In the genomic region with DNA sequence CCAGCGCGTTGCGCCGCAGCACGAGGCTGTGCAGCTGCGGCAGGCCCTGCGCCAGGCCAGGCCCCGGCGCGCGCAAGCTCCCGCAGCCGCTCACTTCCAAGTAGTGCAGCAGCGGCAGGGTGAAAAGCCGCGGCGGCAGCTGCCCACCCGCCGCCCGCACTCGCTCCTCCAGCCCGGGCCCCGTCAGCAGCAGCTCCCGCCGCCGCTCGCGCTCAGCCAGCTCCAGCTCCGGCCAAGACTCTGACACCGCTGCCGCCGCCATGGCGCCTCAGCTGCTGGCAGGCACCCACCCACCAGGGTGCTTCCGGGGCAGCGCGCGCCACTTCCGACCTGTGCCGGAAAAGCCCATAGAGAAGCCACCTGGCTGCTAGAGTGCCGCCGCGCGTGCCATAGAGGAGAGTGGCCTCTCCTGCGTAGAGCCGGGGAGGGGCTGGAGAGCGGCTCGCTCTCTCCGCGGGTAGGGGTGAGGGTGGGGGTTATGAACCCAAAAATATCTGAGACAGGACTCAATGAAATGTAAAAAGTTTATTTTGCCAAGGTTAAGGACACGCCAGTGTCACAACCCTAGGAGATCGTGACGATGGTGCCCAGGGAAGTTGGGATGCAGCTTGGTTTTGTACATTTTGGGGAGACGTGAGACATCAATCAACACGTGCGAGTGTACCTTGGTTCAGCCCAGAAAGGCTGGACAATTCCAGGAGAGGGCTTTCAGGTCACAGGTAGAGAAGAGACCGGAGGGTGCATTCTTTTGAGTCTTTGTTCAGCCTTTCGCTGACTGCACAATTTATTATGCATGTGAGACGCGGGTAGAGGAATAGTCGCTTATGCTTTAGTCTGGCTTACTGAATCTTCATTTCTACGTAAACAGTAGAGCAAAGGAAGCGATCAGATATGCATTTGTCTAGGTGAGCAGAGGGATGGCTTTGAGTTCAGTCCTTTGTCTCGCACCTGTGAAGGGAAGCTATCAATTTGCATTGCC, we compare ENCODE assay signal across 1 cellular context.
TF ChIP-seq lines count a peak whose summit lies in the region.

A gene (minus strand): TSS at position 284 of the 979 bp plus-strand sequence. CDS start 22 bp downstream, at position 262.

TF ChIP-seq in HEK293, 187 proteins besides CTCF, POLR2A, EP300 and RAD21 (continued from another document and continues in another):
- TF ChIP-seq, protein P1, sequence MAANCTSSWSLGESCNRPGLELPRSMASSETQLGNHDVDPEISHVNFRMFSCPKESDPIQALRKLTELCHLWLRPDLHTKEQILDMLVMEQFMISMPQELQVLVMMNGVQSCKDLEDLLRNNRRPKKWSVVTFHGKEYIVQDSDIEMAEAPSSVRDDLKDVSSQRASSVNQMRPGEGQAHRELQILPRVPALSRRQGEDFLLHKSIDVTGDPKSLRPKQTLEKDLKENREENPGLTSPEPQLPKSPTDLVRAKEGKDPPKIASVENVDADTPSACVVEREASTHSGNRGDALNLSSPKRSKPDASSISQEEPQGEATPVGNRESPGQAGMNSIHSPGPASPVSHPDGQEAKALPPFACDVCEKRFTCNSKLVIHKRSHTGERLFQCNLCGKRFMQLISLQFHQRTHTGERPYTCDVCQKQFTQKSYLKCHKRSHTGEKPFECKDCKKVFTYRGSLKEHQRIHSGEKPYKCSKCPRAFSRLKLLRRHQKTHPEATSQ (tag by site-specific recombination; IDR thresholded peaks at IDR 0.05), result no peak
- TF ChIP-seq HOXD13 (CRISPR knock-in tag; IDR thresholded peaks at IDR 0.05; ENCODE audit: borderline replicate concordance) (no peak), ZNF157 (tag by site-specific recombination; IDR thresholded peaks at IDR 0.05) (no peak), ZNF37A (tag by site-specific recombination; IDR thresholded peaks at IDR 0.05) (no peak), ZNF140 (tag by site-specific recombination; IDR thresholded peaks at IDR 0.05) (no peak), ZNF23 (tag by site-specific recombination; IDR thresholded peaks at IDR 0.05; ENCODE audit: borderline replicate concordance) (no peak), IKZF3 (tag by site-specific recombination; IDR thresholded peaks at IDR 0.05) (no peak), ZNF585B (tag by site-specific recombination; IDR thresholded peaks at IDR 0.05) (no peak), YY1 (tag by site-specific recombination; IDR thresholded peaks at IDR 0.05) (peak; percentile 91), MEIS1 (CRISPR knock-in tag; IDR thresholded peaks at IDR 0.05; ENCODE audit: borderline replicate concordance) (no peak), ZNF558 (tag by site-specific recombination; IDR thresholded peaks at IDR 0.05) (no peak), ZNF626 (tag by site-specific recombination; IDR thresholded peaks at IDR 0.05) (no peak), ZFP69B (tag by site-specific recombination; IDR thresholded peaks at IDR 0.05) (0 out of 2 replicates have a peak, but pooled peaks have one; percentile 21), ZNF544 (tag by site-specific recombination; IDR thresholded peaks at IDR 0.05) (no peak), ZNF76 (tag by site-specific recombination; IDR thresholded peaks at IDR 0.05; ENCODE audit: borderline replicate concordance, low read depth) (peak; percentile 76; the same call in 1 of the 2 replicates), ZNF394 (tag by site-specific recombination; IDR thresholded peaks at IDR 0.05; ENCODE audit: borderline replicate concordance) (peak; percentile 39; the same call in 1 of the 2 replicates), ZNF529 (tag by site-specific recombination; IDR thresholded peaks at IDR 0.05; ENCODE audit: insufficient replicate concordance) (no peak), RBAK (tag by site-specific recombination; IDR thresholded peaks at IDR 0.05) (no peak), ZNF707 (tag by site-specific recombination; IDR thresholded peaks at IDR 0.05) (no peak), ZNF610 (tag by site-specific recombination; IDR thresholded peaks at IDR 0.05; ENCODE audit: borderline replicate concordance) (peak; percentile 71; the same call in 1 of the 2 replicates), ZNF10 (tag by site-specific recombination; IDR thresholded peaks at IDR 0.05) (no peak), REPIN1 (tag by site-specific recombination; IDR thresholded peaks at IDR 0.05; ENCODE audit: low read depth) (no peak), YY2 (tag by site-specific recombination; IDR thresholded peaks at IDR 0.05) (peak; percentile 94), FEZF1 (tag by site-specific recombination; IDR thresholded peaks at IDR 0.05) (no peak), ZNF335 (tag by site-specific recombination; conservative IDR thresholded peaks at IDR 0.05) (peak; percentile 55; the same call in 1 of the 2 replicates)
- TF ChIP-seq, protein P2, sequence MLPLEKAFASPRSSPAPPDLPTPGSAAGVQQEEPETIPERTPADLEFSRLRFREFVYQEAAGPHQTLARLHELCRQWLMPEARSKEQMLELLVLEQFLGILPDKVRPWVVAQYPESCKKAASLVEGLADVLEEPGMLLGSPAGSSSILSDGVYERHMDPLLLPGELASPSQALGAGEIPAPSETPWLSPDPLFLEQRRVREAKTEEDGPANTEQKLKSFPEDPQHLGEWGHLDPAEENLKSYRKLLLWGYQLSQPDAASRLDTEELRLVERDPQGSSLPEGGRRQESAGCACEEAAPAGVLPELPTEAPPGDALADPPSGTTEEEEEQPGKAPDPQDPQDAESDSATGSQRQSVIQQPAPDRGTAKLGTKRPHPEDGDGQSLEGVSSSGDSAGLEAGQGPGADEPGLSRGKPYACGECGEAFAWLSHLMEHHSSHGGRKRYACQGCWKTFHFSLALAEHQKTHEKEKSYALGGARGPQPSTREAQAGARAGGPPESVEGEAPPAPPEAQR (tag by site-specific recombination; IDR thresholded peaks at IDR 0.05), result no peak
- TF ChIP-seq, protein P3, sequence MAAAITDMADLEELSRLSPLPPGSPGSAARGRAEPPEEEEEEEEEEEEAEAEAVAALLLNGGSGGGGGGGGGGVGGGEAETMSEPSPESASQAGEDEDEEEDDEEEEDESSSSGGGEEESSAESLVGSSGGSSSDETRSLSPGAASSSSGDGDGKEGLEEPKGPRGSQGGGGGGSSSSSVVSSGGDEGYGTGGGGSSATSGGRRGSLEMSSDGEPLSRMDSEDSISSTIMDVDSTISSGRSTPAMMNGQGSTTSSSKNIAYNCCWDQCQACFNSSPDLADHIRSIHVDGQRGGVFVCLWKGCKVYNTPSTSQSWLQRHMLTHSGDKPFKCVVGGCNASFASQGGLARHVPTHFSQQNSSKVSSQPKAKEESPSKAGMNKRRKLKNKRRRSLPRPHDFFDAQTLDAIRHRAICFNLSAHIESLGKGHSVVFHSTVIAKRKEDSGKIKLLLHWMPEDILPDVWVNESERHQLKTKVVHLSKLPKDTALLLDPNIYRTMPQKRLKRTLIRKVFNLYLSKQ (tag by site-specific recombination; IDR thresholded peaks at IDR 0.05; ENCODE audit: borderline replicate concordance), result no peak
- TF ChIP-seq, protein P4, sequence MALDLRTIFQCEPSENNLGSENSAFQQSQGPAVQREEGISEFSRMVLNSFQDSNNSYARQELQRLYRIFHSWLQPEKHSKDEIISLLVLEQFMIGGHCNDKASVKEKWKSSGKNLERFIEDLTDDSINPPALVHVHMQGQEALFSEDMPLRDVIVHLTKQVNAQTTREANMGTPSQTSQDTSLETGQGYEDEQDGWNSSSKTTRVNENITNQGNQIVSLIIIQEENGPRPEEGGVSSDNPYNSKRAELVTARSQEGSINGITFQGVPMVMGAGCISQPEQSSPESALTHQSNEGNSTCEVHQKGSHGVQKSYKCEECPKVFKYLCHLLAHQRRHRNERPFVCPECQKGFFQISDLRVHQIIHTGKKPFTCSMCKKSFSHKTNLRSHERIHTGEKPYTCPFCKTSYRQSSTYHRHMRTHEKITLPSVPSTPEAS (tag by site-specific recombination; IDR thresholded peaks at IDR 0.05), result no peak
- TF ChIP-seq, protein P5, sequence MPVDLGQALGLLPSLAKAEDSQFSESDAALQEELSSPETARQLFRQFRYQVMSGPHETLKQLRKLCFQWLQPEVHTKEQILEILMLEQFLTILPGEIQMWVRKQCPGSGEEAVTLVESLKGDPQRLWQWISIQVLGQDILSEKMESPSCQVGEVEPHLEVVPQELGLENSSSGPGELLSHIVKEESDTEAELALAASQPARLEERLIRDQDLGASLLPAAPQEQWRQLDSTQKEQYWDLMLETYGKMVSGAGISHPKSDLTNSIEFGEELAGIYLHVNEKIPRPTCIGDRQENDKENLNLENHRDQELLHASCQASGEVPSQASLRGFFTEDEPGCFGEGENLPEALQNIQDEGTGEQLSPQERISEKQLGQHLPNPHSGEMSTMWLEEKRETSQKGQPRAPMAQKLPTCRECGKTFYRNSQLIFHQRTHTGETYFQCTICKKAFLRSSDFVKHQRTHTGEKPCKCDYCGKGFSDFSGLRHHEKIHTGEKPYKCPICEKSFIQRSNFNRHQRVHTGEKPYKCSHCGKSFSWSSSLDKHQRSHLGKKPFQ (tag by site-specific recombination; IDR thresholded peaks at IDR 0.05), result no peak
- TF ChIP-seq, protein P6, sequence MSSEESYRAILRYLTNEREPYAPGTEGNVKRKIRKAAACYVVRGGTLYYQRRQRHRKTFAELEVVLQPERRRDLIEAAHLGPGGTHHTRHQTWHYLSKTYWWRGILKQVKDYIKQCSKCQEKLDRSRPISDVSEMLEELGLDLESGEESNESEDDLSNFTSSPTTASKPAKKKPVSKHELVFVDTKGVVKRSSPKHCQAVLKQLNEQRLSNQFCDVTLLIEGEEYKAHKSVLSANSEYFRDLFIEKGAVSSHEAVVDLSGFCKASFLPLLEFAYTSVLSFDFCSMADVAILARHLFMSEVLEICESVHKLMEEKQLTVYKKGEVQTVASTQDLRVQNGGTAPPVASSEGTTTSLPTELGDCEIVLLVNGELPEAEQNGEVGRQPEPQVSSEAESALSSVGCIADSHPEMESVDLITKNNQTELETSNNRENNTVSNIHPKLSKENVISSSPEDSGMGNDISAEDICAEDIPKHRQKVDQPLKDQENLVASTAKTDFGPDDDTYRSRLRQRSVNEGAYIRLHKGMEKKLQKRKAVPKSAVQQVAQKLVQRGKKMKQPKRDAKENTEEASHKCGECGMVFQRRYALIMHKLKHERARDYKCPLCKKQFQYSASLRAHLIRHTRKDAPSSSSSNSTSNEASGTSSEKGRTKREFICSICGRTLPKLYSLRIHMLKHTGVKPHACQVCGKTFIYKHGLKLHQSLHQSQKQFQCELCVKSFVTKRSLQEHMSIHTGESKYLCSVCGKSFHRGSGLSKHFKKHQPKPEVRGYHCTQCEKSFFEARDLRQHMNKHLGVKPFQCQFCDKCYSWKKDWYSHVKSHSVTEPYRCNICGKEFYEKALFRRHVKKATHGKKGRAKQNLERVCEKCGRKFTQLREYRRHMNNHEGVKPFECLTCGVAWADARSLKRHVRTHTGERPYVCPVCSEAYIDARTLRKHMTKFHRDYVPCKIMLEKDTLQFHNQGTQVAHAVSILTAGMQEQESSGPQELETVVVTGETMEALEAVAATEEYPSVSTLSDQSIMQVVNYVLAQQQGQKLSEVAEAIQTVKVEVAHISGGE (tag by site-specific recombination; conservative IDR thresholded peaks at IDR 0.05; ENCODE audit: low read depth), result peak; percentile 92
- TF ChIP-seq, protein P7, sequence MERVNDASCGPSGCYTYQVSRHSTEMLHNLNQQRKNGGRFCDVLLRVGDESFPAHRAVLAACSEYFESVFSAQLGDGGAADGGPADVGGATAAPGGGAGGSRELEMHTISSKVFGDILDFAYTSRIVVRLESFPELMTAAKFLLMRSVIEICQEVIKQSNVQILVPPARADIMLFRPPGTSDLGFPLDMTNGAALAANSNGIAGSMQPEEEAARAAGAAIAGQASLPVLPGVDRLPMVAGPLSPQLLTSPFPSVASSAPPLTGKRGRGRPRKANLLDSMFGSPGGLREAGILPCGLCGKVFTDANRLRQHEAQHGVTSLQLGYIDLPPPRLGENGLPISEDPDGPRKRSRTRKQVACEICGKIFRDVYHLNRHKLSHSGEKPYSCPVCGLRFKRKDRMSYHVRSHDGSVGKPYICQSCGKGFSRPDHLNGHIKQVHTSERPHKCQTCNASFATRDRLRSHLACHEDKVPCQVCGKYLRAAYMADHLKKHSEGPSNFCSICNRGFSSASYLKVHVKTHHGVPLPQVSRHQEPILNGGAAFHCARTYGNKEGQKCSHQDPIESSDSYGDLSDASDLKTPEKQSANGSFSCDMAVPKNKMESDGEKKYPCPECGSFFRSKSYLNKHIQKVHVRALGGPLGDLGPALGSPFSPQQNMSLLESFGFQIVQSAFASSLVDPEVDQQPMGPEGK (tag by site-specific recombination; IDR thresholded peaks at IDR 0.05), result peak; percentile 73
- TF ChIP-seq, protein P8, sequence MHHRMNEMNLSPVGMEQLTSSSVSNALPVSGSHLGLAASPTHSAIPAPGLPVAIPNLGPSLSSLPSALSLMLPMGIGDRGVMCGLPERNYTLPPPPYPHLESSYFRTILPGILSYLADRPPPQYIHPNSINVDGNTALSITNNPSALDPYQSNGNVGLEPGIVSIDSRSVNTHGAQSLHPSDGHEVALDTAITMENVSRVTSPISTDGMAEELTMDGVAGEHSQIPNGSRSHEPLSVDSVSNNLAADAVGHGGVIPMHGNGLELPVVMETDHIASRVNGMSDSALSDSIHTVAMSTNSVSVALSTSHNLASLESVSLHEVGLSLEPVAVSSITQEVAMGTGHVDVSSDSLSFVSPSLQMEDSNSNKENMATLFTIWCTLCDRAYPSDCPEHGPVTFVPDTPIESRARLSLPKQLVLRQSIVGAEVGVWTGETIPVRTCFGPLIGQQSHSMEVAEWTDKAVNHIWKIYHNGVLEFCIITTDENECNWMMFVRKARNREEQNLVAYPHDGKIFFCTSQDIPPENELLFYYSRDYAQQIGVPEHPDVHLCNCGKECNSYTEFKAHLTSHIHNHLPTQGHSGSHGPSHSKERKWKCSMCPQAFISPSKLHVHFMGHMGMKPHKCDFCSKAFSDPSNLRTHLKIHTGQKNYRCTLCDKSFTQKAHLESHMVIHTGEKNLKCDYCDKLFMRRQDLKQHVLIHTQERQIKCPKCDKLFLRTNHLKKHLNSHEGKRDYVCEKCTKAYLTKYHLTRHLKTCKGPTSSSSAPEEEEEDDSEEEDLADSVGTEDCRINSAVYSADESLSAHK (tag by site-specific recombination; IDR thresholded peaks at IDR 0.05), result no peak
- TF ChIP-seq, protein P9, sequence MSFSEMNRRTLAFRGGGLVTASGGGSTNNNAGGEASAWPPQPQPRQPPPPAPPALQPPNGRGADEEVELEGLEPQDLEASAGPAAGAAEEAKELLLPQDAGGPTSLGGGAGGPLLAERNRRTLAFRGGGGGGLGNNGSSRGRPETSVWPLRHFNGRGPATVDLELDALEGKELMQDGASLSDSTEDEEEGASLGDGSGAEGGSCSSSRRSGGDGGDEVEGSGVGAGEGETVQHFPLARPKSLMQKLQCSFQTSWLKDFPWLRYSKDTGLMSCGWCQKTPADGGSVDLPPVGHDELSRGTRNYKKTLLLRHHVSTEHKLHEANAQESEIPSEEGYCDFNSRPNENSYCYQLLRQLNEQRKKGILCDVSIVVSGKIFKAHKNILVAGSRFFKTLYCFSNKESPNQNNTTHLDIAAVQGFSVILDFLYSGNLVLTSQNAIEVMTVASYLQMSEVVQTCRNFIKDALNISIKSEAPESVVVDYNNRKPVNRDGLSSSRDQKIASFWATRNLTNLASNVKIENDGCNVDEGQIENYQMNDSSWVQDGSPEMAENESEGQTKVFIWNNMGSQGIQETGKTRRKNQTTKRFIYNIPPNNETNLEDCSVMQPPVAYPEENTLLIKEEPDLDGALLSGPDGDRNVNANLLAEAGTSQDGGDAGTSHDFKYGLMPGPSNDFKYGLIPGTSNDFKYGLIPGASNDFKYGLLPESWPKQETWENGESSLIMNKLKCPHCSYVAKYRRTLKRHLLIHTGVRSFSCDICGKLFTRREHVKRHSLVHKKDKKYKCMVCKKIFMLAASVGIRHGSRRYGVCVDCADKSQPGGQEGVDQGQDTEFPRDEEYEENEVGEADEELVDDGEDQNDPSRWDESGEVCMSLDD (tag by site-specific recombination; IDR thresholded peaks at IDR 0.05), result peak; percentile 70
